Comparison of ENCODE assay signal across 19 cellular contexts in the genomic region with DNA sequence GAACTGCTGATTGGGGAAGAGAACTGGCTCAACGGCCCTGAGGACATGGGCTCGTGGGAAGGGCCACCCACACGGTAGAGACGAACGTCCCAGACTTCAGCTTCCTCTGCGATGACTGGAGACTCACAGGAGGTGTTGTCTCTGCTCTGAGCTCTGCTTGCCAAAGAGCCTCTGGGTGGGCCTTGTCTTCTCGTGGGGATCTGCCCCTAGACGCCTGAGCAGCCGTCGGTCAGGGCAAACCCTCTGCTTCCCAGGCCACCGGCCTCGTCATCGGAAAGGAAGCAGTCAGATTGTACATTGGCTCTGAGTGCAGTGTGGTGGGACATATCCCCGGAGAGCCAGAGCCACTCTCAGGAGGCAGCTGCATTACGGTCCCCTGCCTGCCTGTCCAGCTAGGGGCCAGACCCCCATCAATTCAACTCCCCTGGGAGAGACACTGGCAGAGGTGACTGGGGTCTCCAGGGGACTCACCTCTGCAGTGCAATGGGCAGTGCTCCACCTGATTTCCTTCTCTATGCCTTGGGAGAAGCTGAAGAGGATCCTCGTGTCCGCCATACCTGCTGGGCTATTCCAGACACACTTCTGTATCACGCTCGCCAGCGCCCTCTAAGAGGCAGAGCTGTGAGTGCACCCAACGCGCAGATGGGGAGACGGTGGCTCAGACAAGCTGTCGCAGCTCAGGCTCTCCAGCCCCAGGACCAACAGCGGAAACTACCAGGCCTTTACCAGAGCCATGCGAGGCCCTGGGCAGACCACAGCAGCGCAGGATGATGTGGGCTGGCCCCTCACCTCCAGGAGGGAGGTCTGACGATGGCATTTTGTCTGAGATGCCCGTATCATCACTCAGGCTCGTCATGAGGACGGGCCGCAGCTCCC.
DNase-seq lines count a peak whose midpoint lies in the region; ATAC-seq, FAIRE-seq and TF ChIP-seq lines count a peak whose summit lies in the region.
"Had no signal": no experiment of that assay in that cellular context is flagged by ENCODE, and none has a peak within 500 bp of the region (broad histone marks: within the 10 kb centered on the region; RNA-seq: fewer than 3 reads in every experiment).

No MANE protein-coding gene starts in this region.

- no peaks in the 10 kb centered on the region for H3K36me3 ChIP-seq in Karpas-422 (ENCODE audit: insufficient read depth, low read length)
- no peaks in the 10 kb centered on the region for H3K36me3 ChIP-seq in H1 (ENCODE audit: control insufficient read depth in 2 of 4, insufficient read depth in 4 of 4, low read length in 3 of 4)
- no peaks in the 10 kb centered on the region for H3K36me3 ChIP-seq in CD8-positive, alpha-beta T cell (ENCODE audit: insufficient read depth, low read length)
- H3K36me3 ChIP-seq: thyroid gland had no signal

- H3K9ac ChIP-seq in Karpas-422 (ENCODE audit: low read length) (no peak overlapping the region), H1 (replicated peaks in 1 of 4; ENCODE audit: extremely low read depth in 1 of 4, low read depth in 3 of 4, low read length in 3 of 4) (no peak overlapping the region)

- H4K5ac ChIP-seq in H1 (ENCODE audit: insufficient read length, low read depth, low read length), result no peak overlapping the region

- intact Hi-C loops in activated CD8-positive, alpha-beta T cell treated with anti-CD3 and anti-CD28 coated beads for 36 hours (cut with micrococcal nuclease), result no loop called here
- intact Hi-C loops in sciatic nerve (cut with DNase I), result no loop called here
- intact Hi-C loops in CD8-positive, alpha-beta T cell (cut with DNase I, micrococcal nuclease), result no loop called here

- H3K4ac ChIP-seq in H1 (replicated peaks; ENCODE audit: insufficient read length, low read depth, low read length), result no peak overlapping the region

- no peaks in the 10 kb centered on the region for H3K36me3 Mint-ChIP-seq in activated CD8-positive, alpha-beta T cell treated with anti-CD3 and anti-CD28 coated beads for 36 hours (ENCODE audit: low read depth)
- H3K36me3 Mint-ChIP-seq in activated CD8-positive, alpha-beta T cell treated with anti-CD3 and anti-CD28 coated beads, Interleukin-2, amount 10 ng/mL, durations not matched to agents 7 days and 5 days (ENCODE audit: low read depth), result no peaks in the 10 kb centered on the region
- no peaks in the 10 kb centered on the region for H3K36me3 Mint-ChIP-seq in CD8-positive, alpha-beta T cell
- H3K36me3 Mint-ChIP-seq: stimulated activated effector memory CD8-positive, alpha-beta T cell treated with anti-CD3 and anti-CD28 coated beads, Interleukin-12 subunit alpha, Interleukin-12 subunit beta, amount 100 ng/mL, for 72 hours had no signal

- H3K4me1 ChIP-seq in Karpas-422 (ENCODE audit: low read length), result no peaks in the 10 kb centered on the region
- H3K4me1 ChIP-seq in H1 (replicated peaks in 1 of 4; ENCODE audit: control insufficient read depth in 3 of 4, insufficient read depth in 4 of 4, low read length in 3 of 4), result peaks cover 0 to 5% (median 0%) of the 10 kb centered on the region in 4 experiments; a peak in 2 of 7 replicates
- H3K4me1 ChIP-seq in CD8-positive, alpha-beta T cell (ENCODE audit: insufficient read depth, low read length), result peaks cover 7% of the 10 kb centered on the region

- no peaks in the 10 kb centered on the region for H3K9me2 ChIP-seq in Karpas-422 (replicated peaks; ENCODE audit: insufficient read depth, low read length)

- no peak for TF ChIP-seq CTCF in activated CD8-positive, alpha-beta T cell treated with anti-CD3 and anti-CD28 coated beads for 36 hours (IDR thresholded peaks at IDR 0.05)
- peak; percentile 77 to 92 (median 92) for TF ChIP-seq CTCF in H1 (IDR thresholded peaks at IDR 0.05; ENCODE audit: control extremely low read depth in 1 of 3, insufficient read depth in 1 of 3, low read depth in 1 of 3, low read length in 3 of 3)
- TF ChIP-seq CTCF in CD8-positive, alpha-beta T cell (IDR thresholded peaks at IDR 0.05), result no peak

- no peak for ATAC-seq in activated CD8-positive, alpha-beta T cell treated with anti-CD3 and anti-CD28 coated beads for 36 hours
- no peak for ATAC-seq in activated CD8-positive, alpha-beta T cell treated with anti-CD3 and anti-CD28 coated beads, Interleukin-2, amount 10 ng/mL, durations not matched to agents 7 days and 5 days
- no peak for ATAC-seq in sciatic nerve
- ATAC-seq in CD8-positive, alpha-beta T cell, result no peak
- no peak for ATAC-seq in GM18517 (IDR thresholded peaks at IDR 0.05; ENCODE audit: unreplicated experiment)
- ATAC-seq: stimulated activated effector memory CD8-positive, alpha-beta T cell treated with anti-CD3 and anti-CD28 coated beads, Interleukin-12 subunit alpha, Interleukin-12 subunit beta, amount 100 ng/mL, for 72 hours had no signal

- DNase-seq in activated CD8-positive, alpha-beta T cell treated with anti-CD3 and anti-CD28 coated beads for 36 hours, result peak; percentile 11
- DNase-seq in activated CD8-positive, alpha-beta T cell treated with anti-CD3 and anti-CD28 coated beads, Interleukin-2, amount 10 ng/mL, durations not matched to agents 7 days and 5 days, result no peak
- peak; percentile 74 for DNase-seq in Karpas-422
- DNase-seq in H1 (ENCODE audit: low read depth in 1 of 2, low spot score in 2 of 2), result peak; percentile 49 to 86
- DNase-seq in sciatic nerve (ENCODE audit: low spot score), result peak; percentile 48
- DNase-seq in CD8-positive, alpha-beta T cell, result no peak
- DNase-seq in GOT3 (lab: John Stamatoyannopoulos, UW), result no peak
- DNase-seq: activated CD4-positive, alpha-beta T cell treated with anti-CD3 and anti-CD28 coated beads, Interleukin-2, amount 10 ng/mL, durations not matched to agents 7 days and 5 days; activated naive CD4-positive, alpha-beta T cell treated with Interleukin-2 at 50 U/mL for 16 hours; CD4-positive, alpha-beta memory T cell; EL; hypothalamus; KG1; NCI-H1417; NCI-H2171 treated with DMSO at 0.1 percent for 48 hours; RPMI8226 had no signal

- H3K9me3 ChIP-seq in Karpas-422 (ENCODE audit: low read length), result no peaks in the 10 kb centered on the region
- peaks cover 0 to 3% of the 10 kb centered on the region in 2 experiments; a peak in 1 of 4 replicates for H3K9me3 ChIP-seq in H1 (ENCODE audit: insufficient read depth in 2 of 2, low read depth in 1 of 2, low read length in 1 of 2)
- no peaks in the 10 kb centered on the region for H3K9me3 ChIP-seq in CD8-positive, alpha-beta T cell (ENCODE audit: low read length)
- H3K9me3 ChIP-seq: thyroid gland had no signal

- H3K23ac ChIP-seq in H1 (ENCODE audit: insufficient read length), result no peak overlapping the region

- peak; percentile 71 to 84 for TF ChIP-seq RAD21 in H1 (IDR thresholded peaks at IDR 0.05 in 1 of 2, conservative IDR thresholded peaks at IDR 0.05 in 1 of 2; ENCODE audit: low read depth in 2 of 2, low read length in 2 of 2)

- no peak overlapping the region for H3K14ac ChIP-seq in H1 (ENCODE audit: insufficient read length)

- H3K79me2 ChIP-seq in Karpas-422 (ENCODE audit: low read length), result no peaks in the 10 kb centered on the region
- no peaks in the 10 kb centered on the region for H3K79me2 ChIP-seq in H1 (ENCODE audit: control insufficient read depth in 1 of 2, insufficient read depth in 2 of 2, low read length in 2 of 2)

- no peak overlapping the region for H2AFZ ChIP-seq in Karpas-422 (ENCODE audit: low read length)
- H2AFZ ChIP-seq in H1 (ENCODE audit: low read length), result 0 out of 2 replicates have a peak overlapping the region, but pooled peaks have one; percentile 7

- peak overlapping the region; percentile 34 for H2BK120ac ChIP-seq in H1 (replicated peaks; ENCODE audit: low read depth, low read length)

- TF ChIP-seq POLR2A in H1 (IDR thresholded peaks at IDR 0.05; ENCODE audit: control extremely low read depth in 1 of 2, low read depth in 2 of 2, low read length in 2 of 2), result no peak

- H3K4me3 ChIP-seq in Karpas-422 (ENCODE audit: low read length) (no peak overlapping the region), H1 (ENCODE audit: extremely low read depth in 1 of 4, insufficient read depth in 2 of 4, low read depth in 3 of 4, low read length in 4 of 4) (no peak overlapping the region)
- H3K4me3 ChIP-seq in CD8-positive, alpha-beta T cell (ENCODE audit: low read depth, low read length), result no peak overlapping the region
- H3K4me3 ChIP-seq: thyroid gland had no signal

- 0 out of 2 replicates have a peak overlapping the region, but pooled peaks have one; percentile 29 for H2AK5ac ChIP-seq in H1 (ENCODE audit: low read depth, low read length)

- no peak overlapping the region; the same call in 1 of the 2 replicates for H2BK20ac ChIP-seq in H1 (ENCODE audit: low read length)

- H3K27me3 Mint-ChIP-seq in activated CD8-positive, alpha-beta T cell treated with anti-CD3 and anti-CD28 coated beads for 36 hours, result no peaks in the 10 kb centered on the region
- peaks cover 3% of the 10 kb centered on the region for H3K27me3 Mint-ChIP-seq in activated CD8-positive, alpha-beta T cell treated with anti-CD3 and anti-CD28 coated beads, Interleukin-2, amount 10 ng/mL, durations not matched to agents 7 days and 5 days (ENCODE audit: low read depth)
- no peaks in the 10 kb centered on the region for H3K27me3 Mint-ChIP-seq in CD8-positive, alpha-beta T cell (ENCODE audit: low read depth)
- H3K27me3 Mint-ChIP-seq: activated CD4-positive, alpha-beta T cell treated with anti-CD3 and anti-CD28 coated beads, Interleukin-2, amount 10 ng/mL, durations not matched to agents 7 days and 5 days had no signal

- no peaks in the 10 kb centered on the region for H3K79me1 ChIP-seq in H1 (ENCODE audit: low read depth, low read length)

- no peaks in the 10 kb centered on the region for H3K23me2 ChIP-seq in H1 (ENCODE audit: low read depth, low read length)

- no peaks in the 10 kb centered on the region; the same call in 1 of the 2 replicates for H4K20me1 ChIP-seq in Karpas-422 (ENCODE audit: insufficient read depth, low read depth, low read length)
- no peaks in the 10 kb centered on the region for H4K20me1 ChIP-seq in H1 (replicated peaks in 1 of 2; ENCODE audit: control insufficient read depth in 1 of 2, insufficient read depth in 2 of 2, low read length in 2 of 2)

- peaks cover 8% of the 10 kb centered on the region for H3K4me1 Mint-ChIP-seq in activated CD8-positive, alpha-beta T cell treated with anti-CD3 and anti-CD28 coated beads for 36 hours (ENCODE audit: low read depth)
- H3K4me1 Mint-ChIP-seq in activated CD8-positive, alpha-beta T cell treated with anti-CD3 and anti-CD28 coated beads, Interleukin-2, amount 10 ng/mL, durations not matched to agents 7 days and 5 days (ENCODE audit: low read depth), result peaks cover 25% of the 10 kb centered on the region
- peaks cover 19% of the 10 kb centered on the region for H3K4me1 Mint-ChIP-seq in CD8-positive, alpha-beta T cell (ENCODE audit: low read depth)
- H3K4me1 Mint-ChIP-seq: CD4-positive, alpha-beta memory T cell had no signal

- CTCF ChIA-PET in activated CD8-positive, alpha-beta T cell treated with anti-CD3 and anti-CD28 coated beads for 36 hours (lab: Charles Lee), result no interaction called here
- CTCF ChIA-PET in activated CD8-positive, alpha-beta T cell treated with anti-CD3 and anti-CD28 coated beads, Interleukin-2, amount 10 ng/mL, durations not matched to agents 7 days and 5 days (lab: Charles Lee), result no interaction called here
- CTCF ChIA-PET in H1 (lab: Charles Lee; ENCODE audit: partially characterized antibody), result interaction anchor here (0.6 to 2.7 kb wide), 49 partner anchors 8 to 890 kb away, joined by 3 to 11 read pairs (median 3); no protein-coding TSS in a partner anchor
- CTCF ChIA-PET in CD8-positive, alpha-beta T cell (lab: Charles Lee), result no interaction called here

- H3K4me3 Mint-ChIP-seq in activated CD8-positive, alpha-beta T cell treated with anti-CD3 and anti-CD28 coated beads for 36 hours, result no peak overlapping the region
- no peak overlapping the region for H3K4me3 Mint-ChIP-seq in activated CD8-positive, alpha-beta T cell treated with anti-CD3 and anti-CD28 coated beads, Interleukin-2, amount 10 ng/mL, durations not matched to agents 7 days and 5 days
- no peak overlapping the region for H3K4me3 Mint-ChIP-seq in CD8-positive, alpha-beta T cell
- H3K4me3 Mint-ChIP-seq: activated CD4-positive, alpha-beta T cell treated with anti-CD3 and anti-CD28 coated beads, Interleukin-2, amount 10 ng/mL, durations not matched to agents 7 days and 5 days; CD4-positive, alpha-beta memory T cell; stimulated activated effector memory CD8-positive, alpha-beta T cell treated with anti-CD3 and anti-CD28 coated beads, Interleukin-12 subunit alpha, Interleukin-12 subunit beta, amount 100 ng/mL, for 72 hours had no signal

- H2BK12ac ChIP-seq in H1 (ENCODE audit: low read depth, low read length), result peak overlapping the region; percentile 95; the same call in 1 of the 2 replicates

- POLR2A ChIA-PET in activated CD8-positive, alpha-beta T cell treated with anti-CD3 and anti-CD28 coated beads for 36 hours (lab: Charles Lee), result no interaction called here
- POLR2A ChIA-PET in activated CD8-positive, alpha-beta T cell treated with anti-CD3 and anti-CD28 coated beads, Interleukin-2, amount 10 ng/mL, durations not matched to agents 7 days and 5 days (lab: Charles Lee), result no interaction called here
- POLR2A ChIA-PET in H1 (lab: Charles Lee; ENCODE audit: partially characterized antibody), result interaction anchor here (1.2 kb wide), 1 partner anchor 96 kb away, joined by 3 read pairs; no protein-coding TSS in a partner anchor
- POLR2A ChIA-PET in CD8-positive, alpha-beta T cell (lab: Charles Lee), result no interaction called here

- peak overlapping the region; percentile 89 for H4K91ac ChIP-seq in H1 (replicated peaks; ENCODE audit: insufficient read length, low read length)

- H3K4me2 ChIP-seq in Karpas-422 (ENCODE audit: low read depth, low read length, poor library complexity, severe bottlenecking) (no peak overlapping the region), H1 (ENCODE audit: insufficient read depth in 1 of 2, low read depth in 2 of 2, low read length in 2 of 2) (no peak overlapping the region)

- no peak overlapping the region for H3K27ac Mint-ChIP-seq in activated CD8-positive, alpha-beta T cell treated with anti-CD3 and anti-CD28 coated beads for 36 hours
- H3K27ac Mint-ChIP-seq in activated CD8-positive, alpha-beta T cell treated with anti-CD3 and anti-CD28 coated beads, Interleukin-2, amount 10 ng/mL, durations not matched to agents 7 days and 5 days, result no peak overlapping the region
- H3K27ac Mint-ChIP-seq in CD8-positive, alpha-beta T cell, result no peak overlapping the region
- H3K27ac Mint-ChIP-seq: CD4-positive, alpha-beta memory T cell; stimulated activated effector memory CD8-positive, alpha-beta T cell treated with anti-CD3 and anti-CD28 coated beads, Interleukin-12 subunit alpha, Interleukin-12 subunit beta, amount 100 ng/mL, for 72 hours had no signal

- no peaks in the 10 kb centered on the region for H3K9me3 Mint-ChIP-seq in activated CD8-positive, alpha-beta T cell treated with anti-CD3 and anti-CD28 coated beads for 36 hours
- H3K9me3 Mint-ChIP-seq in activated CD8-positive, alpha-beta T cell treated with anti-CD3 and anti-CD28 coated beads, Interleukin-2, amount 10 ng/mL, durations not matched to agents 7 days and 5 days (ENCODE audit: insufficient read depth), result no peaks in the 10 kb centered on the region
- no peaks in the 10 kb centered on the region for H3K9me3 Mint-ChIP-seq in CD8-positive, alpha-beta T cell
- H3K9me3 Mint-ChIP-seq: activated CD4-positive, alpha-beta T cell treated with anti-CD3 and anti-CD28 coated beads, Interleukin-2, amount 10 ng/mL, durations not matched to agents 7 days and 5 days had no signal

- H3K56ac ChIP-seq in H1 (replicated peaks; ENCODE audit: insufficient read length, low read depth, low read length), result no peak overlapping the region

- H3K27me3 ChIP-seq in Karpas-422 (ENCODE audit: low read length) (no peaks in the 10 kb centered on the region), H1 (replicated peaks in 1 of 4; ENCODE audit: control insufficient read depth in 3 of 4, extremely low read depth in 1 of 4, insufficient read depth in 3 of 4, low read length in 3 of 4) (no peaks in the 10 kb centered on the region; a peak in 3 of 7 replicates)
- no peaks in the 10 kb centered on the region for H3K27me3 ChIP-seq in CD8-positive, alpha-beta T cell (ENCODE audit: insufficient read depth, low read length)
- H3K27me3 ChIP-seq: thyroid gland had no signal

- H4K8ac ChIP-seq in H1 (ENCODE audit: extremely low read depth, insufficient read depth, low read length), result no peak overlapping the region

- peak overlapping the region; percentile 87; the same call in 1 of the 2 replicates for H2BK5ac ChIP-seq in H1 (ENCODE audit: low read depth, low read length)

- H3K27ac ChIP-seq in Karpas-422 (ENCODE audit: low read length) (no peak overlapping the region), H1 (ENCODE audit: low read depth, low read length) (no peak overlapping the region)
- H3K27ac ChIP-seq in CD8-positive, alpha-beta T cell (ENCODE audit: low read depth, low read length), result no peak overlapping the region
- H3K27ac ChIP-seq: thyroid gland had no signal

- peak overlapping the region; percentile 88; the same call in 1 of the 2 replicates for H2BK15ac ChIP-seq in H1 (ENCODE audit: low read length)

- TF ChIP-seq EP300 in H1 (IDR thresholded peaks at IDR 0.05; ENCODE audit: borderline replicate concordance in 1 of 2, low read depth in 2 of 2, low read length in 2 of 2), result no peak

- WGBS in H1 (ENCODE audit: extremely low coverage in 1 of 2, insufficient coverage in 1 of 2, insufficient read length in 1 of 2, insufficient replicate concordance in 2 of 2, low coverage in 1 of 2, low lambda C conversion rate in 2 of 2, missing lambda C conversion rate in 1 of 2), 2 experiments, result 74% methylated on average over 31 of the region's 32 CpGs; no CpG with 5 or more reads in 1 of the 2 experiments

- FAIRE-seq in H1 (lab: Jason Lieb, UNC), result peak; percentile 39

- peak overlapping the region; percentile 95 for H3K18ac ChIP-seq in H1 (ENCODE audit: extremely low read depth, low read length)

Comparison
In these comparisons a context has a peak if more than half of its experiments do, and no peak if none do; other contexts are left out.
1. DNase-seq: peak in activated CD8-positive, alpha-beta T cell treated with anti-CD3 and anti-CD28 coated beads for 36 hours (single experiment), Karpas-422 (single experiment), H1 (2 of 2) and sciatic nerve (single experiment); none in activated CD8-positive, alpha-beta T cell treated with anti-CD3 and anti-CD28 coated beads, Interleukin-2, amount 10 ng/mL, durations not matched to agents 7 days and 5 days (single experiment), CD8-positive, alpha-beta T cell (0 of 7) and GOT3 (single experiment).
2. CTCF ChIP-seq: peak in H1 (3 of 3); none in activated CD8-positive, alpha-beta T cell treated with anti-CD3 and anti-CD28 coated beads for 36 hours (single experiment) and CD8-positive, alpha-beta T cell (single experiment).